In genomic region chr20:50721881-50722281, GRCh38 we compare ENCODE assay signal across 1 cellular context.
TF ChIP-seq lines count a peak whose summit lies in the region.

No MANE protein-coding gene starts in this region.

TF ChIP-seq in K562, 482 proteins besides CTCF, POLR2A, EP300 and RAD21 (continued from another document):
- TF ChIP-seq MNT (conservative IDR thresholded peaks at IDR 0.05): no peak
- TF ChIP-seq SMAD1 (IDR thresholded peaks at IDR 0.05; ENCODE audit: low read depth, low read length, partially characterized antibody): no peak
- no peak for TF ChIP-seq MEF2D (tag; conservative IDR thresholded peaks at IDR 0.05; ENCODE audit: low read depth)
- no peak for TF ChIP-seq E2F4 (CRISPR knock-in tag; IDR thresholded peaks at IDR 0.05; ENCODE audit: low read depth)
- no peak for TF ChIP-seq PCBP1 (IDR thresholded peaks at IDR 0.05; ENCODE audit: low read depth, low read length, poor library complexity, severe bottlenecking)
- TF ChIP-seq HOXB6 (CRISPR knock-in tag; IDR thresholded peaks at IDR 0.05; ENCODE audit: borderline replicate concordance): no peak
- no peak for TF ChIP-seq CBFA2T3 (IDR thresholded peaks at IDR 0.05)
